ENCODE assay signal across 1 cellular context in the genomic region with DNA sequence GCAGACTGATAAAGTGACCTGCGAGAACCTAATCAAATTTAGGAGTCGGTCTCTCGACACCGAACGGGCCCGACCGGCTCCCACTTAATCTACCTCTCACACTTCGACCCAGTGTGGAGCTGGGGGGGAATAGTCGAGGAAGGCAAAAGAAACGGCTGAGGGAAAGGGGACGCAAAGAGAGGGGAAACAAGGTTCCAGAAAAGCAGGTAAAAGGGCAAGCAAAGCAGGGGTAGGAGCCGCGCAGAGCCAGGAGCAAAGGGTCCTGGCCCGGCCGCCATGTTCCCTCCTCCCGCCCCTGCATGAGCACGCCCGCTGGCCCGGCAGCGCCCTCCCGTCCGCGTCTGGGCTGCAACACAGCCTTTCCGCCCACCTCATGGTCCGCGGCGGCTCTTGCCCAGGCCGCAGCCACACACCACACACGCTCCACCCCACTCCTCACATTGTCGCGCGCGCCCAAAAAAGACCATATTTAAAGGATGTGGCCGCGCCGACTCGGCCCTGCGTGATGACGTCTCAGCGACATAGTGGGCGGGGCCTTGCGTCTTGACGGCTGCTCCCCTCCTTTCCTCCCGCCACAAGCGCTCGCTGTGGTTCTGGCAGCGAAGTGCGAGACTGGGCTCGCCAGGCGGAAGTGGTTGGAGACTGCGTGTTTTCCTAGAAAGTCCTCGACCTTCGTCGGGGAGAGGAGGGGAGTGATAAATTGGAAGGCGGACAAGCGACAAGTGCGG.
A peak's percentile ranks its signal among the peaks of the same experiment; 100 is the strongest.
TF ChIP-seq lines count a peak whose summit lies in the region.

A gene with protein sequence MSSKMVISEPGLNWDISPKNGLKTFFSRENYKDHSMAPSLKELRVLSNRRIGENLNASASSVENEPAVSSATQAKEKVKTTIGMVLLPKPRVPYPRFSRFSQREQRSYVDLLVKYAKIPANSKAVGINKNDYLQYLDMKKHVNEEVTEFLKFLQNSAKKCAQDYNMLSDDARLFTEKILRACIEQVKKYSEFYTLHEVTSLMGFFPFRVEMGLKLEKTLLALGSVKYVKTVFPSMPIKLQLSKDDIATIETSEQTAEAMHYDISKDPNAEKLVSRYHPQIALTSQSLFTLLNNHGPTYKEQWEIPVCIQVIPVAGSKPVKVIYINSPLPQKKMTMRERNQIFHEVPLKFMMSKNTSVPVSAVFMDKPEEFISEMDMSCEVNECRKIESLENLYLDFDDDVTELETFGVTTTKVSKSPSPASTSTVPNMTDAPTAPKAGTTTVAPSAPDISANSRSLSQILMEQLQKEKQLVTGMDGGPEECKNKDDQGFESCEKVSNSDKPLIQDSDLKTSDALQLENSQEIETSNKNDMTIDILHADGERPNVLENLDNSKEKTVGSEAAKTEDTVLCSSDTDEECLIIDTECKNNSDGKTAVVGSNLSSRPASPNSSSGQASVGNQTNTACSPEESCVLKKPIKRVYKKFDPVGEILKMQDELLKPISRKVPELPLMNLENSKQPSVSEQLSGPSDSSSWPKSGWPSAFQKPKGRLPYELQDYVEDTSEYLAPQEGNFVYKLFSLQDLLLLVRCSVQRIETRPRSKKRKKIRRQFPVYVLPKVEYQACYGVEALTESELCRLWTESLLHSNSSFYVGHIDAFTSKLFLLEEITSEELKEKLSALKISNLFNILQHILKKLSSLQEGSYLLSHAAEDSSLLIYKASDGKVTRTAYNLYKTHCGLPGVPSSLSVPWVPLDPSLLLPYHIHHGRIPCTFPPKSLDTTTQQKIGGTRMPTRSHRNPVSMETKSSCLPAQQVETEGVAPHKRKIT (minus strand): TSS at position 510 of the 728 bp plus-strand sequence. CDS start 1,165 bp downstream, outside the sequence.

TF ChIP-seq in HepG2, 621 proteins besides CTCF, POLR2A, EP300 and RAD21 (continued from another document and continues in another):
- TF ChIP-seq, protein P1, sequence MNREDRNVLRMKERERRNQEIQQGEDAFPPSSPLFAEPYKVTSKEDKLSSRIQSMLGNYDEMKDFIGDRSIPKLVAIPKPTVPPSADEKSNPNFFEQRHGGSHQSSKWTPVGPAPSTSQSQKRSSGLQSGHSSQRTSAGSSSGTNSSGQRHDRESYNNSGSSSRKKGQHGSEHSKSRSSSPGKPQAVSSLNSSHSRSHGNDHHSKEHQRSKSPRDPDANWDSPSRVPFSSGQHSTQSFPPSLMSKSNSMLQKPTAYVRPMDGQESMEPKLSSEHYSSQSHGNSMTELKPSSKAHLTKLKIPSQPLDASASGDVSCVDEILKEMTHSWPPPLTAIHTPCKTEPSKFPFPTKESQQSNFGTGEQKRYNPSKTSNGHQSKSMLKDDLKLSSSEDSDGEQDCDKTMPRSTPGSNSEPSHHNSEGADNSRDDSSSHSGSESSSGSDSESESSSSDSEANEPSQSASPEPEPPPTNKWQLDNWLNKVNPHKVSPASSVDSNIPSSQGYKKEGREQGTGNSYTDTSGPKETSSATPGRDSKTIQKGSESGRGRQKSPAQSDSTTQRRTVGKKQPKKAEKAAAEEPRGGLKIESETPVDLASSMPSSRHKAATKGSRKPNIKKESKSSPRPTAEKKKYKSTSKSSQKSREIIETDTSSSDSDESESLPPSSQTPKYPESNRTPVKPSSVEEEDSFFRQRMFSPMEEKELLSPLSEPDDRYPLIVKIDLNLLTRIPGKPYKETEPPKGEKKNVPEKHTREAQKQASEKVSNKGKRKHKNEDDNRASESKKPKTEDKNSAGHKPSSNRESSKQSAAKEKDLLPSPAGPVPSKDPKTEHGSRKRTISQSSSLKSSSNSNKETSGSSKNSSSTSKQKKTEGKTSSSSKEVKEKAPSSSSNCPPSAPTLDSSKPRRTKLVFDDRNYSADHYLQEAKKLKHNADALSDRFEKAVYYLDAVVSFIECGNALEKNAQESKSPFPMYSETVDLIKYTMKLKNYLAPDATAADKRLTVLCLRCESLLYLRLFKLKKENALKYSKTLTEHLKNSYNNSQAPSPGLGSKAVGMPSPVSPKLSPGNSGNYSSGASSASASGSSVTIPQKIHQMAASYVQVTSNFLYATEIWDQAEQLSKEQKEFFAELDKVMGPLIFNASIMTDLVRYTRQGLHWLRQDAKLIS (CRISPR knock-in tag; IDR thresholded peaks at IDR 0.05): no peak
- TF ChIP-seq HNRNPH1 (optimal IDR thresholded peaks at IDR 0.05; ENCODE audit: low read depth, low read length): peak; percentile 87
- no peak for TF ChIP-seq CAMTA2 (CRISPR knock-in tag; IDR thresholded peaks at IDR 0.05; ENCODE audit: borderline replicate concordance)
- no peak for TF ChIP-seq LCORL (IDR thresholded peaks at IDR 0.05)
- peak; percentile 74 for TF ChIP-seq LCORL (CRISPR knock-in tag; IDR thresholded peaks at IDR 0.05)
- peak; percentile 83 for TF ChIP-seq HNRNPK (IDR thresholded peaks at IDR 0.05; ENCODE audit: low read depth, low read length, poor library complexity, severe bottlenecking)
- TF ChIP-seq ZFP82 (CRISPR knock-in tag; IDR thresholded peaks at IDR 0.05; ENCODE audit: borderline replicate concordance): peak; percentile 78; the same call in 1 of the 2 replicates
- no peak for TF ChIP-seq NFE2 (CRISPR knock-in tag; IDR thresholded peaks at IDR 0.05)
- TF ChIP-seq CBX1 (IDR thresholded peaks at IDR 0.05; ENCODE audit: low read depth): no peak
- peak; percentile 87; the same call in 1 of the 2 replicates for TF ChIP-seq ZNF790 (CRISPR knock-in tag; IDR thresholded peaks at IDR 0.05; ENCODE audit: borderline replicate concordance)
- TF ChIP-seq ZNF251 (CRISPR knock-in tag; IDR thresholded peaks at IDR 0.05): no peak
- no peak for TF ChIP-seq ZNF530 (CRISPR knock-in tag; IDR thresholded peaks at IDR 0.05; ENCODE audit: low read depth)
- no peak; the same call in 1 of the 2 replicates for TF ChIP-seq KLF9 (CRISPR knock-in tag; IDR thresholded peaks at IDR 0.05; ENCODE audit: low read depth)
- TF ChIP-seq BORCS8-MEF2B (CRISPR knock-in tag; IDR thresholded peaks at IDR 0.05): peak; percentile 97
- TF ChIP-seq ZNF232 (CRISPR knock-in tag; IDR thresholded peaks at IDR 0.05; ENCODE audit: borderline replicate concordance): no peak; the same call in none of the 2 replicates
- no peak for TF ChIP-seq FOSL1 (CRISPR knock-in tag; IDR thresholded peaks at IDR 0.05; ENCODE audit: borderline replicate concordance)
- TF ChIP-seq, protein P2, sequence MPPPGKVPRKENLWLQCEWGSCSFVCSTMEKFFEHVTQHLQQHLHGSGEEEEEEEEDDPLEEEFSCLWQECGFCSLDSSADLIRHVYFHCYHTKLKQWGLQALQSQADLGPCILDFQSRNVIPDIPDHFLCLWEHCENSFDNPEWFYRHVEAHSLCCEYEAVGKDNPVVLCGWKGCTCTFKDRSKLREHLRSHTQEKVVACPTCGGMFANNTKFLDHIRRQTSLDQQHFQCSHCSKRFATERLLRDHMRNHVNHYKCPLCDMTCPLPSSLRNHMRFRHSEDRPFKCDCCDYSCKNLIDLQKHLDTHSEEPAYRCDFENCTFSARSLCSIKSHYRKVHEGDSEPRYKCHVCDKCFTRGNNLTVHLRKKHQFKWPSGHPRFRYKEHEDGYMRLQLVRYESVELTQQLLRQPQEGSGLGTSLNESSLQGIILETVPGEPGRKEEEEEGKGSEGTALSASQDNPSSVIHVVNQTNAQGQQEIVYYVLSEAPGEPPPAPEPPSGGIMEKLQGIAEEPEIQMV (CRISPR knock-in tag; IDR thresholded peaks at IDR 0.05; ENCODE audit: low read depth): peak; percentile 95
- no peak for TF ChIP-seq ZKSCAN5 (CRISPR knock-in tag; IDR thresholded peaks at IDR 0.05)
- 0 out of 2 replicates have a peak, but pooled peaks have one; percentile 75 for TF ChIP-seq ZNF296 (CRISPR knock-in tag; conservative IDR thresholded peaks at IDR 0.05)
- TF ChIP-seq, protein P3, sequence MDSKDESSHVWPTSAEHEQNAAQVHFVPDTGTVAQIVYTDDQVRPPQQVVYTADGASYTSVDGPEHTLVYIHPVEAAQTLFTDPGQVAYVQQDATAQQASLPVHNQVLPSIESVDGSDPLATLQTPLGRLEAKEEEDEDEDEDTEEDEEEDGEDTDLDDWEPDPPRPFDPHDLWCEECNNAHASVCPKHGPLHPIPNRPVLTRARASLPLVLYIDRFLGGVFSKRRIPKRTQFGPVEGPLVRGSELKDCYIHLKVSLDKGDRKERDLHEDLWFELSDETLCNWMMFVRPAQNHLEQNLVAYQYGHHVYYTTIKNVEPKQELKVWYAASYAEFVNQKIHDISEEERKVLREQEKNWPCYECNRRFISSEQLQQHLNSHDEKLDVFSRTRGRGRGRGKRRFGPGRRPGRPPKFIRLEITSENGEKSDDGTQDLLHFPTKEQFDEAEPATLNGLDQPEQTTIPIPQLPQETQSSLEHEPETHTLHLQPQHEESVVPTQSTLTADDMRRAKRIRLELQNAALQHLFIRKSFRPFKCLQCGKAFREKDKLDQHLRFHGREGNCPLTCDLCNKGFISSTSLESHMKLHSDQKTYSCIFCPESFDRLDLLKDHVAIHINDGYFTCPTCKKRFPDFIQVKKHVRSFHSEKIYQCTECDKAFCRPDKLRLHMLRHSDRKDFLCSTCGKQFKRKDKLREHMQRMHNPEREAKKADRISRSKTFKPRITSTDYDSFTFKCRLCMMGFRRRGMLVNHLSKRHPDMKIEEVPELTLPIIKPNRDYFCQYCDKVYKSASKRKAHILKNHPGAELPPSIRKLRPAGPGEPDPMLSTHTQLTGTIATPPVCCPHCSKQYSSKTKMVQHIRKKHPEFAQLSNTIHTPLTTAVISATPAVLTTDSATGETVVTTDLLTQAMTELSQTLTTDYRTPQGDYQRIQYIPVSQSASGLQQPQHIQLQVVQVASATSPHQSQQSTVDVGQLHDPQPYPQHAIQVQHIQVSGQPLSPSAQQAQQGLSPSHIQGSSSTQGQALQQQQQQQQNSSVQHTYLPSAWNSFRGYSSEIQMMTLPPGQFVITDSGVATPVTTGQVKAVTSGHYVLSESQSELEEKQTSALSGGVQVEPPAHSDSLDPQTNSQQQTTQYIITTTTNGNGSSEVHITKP (CRISPR knock-in tag; IDR thresholded peaks at IDR 0.05; ENCODE audit: low read depth): no peak; the same call in 1 of the 2 replicates
- TF ChIP-seq, protein P4, sequence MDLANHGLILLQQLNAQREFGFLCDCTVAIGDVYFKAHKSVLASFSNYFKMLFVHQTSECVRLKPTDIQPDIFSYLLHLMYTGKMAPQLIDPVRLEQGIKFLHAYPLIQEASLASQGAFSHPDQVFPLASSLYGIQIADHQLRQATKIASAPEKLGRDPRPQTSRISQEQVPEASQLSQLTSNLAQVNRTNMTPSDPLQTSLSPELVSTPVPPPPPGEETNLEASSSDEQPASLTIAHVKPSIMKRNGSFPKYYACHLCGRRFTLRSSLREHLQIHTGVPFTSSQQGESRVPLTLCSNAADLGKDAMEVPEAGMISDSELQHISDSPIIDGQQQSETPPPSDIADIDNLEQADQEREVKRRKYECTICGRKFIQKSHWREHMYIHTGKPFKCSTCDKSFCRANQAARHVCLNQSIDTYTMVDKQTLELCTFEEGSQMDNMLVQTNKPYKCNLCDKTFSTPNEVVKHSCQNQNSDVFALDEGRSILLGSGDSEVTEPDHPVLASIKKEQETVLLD (CRISPR knock-in tag; IDR thresholded peaks at IDR 0.05; ENCODE audit: low read depth): peak; percentile 25; the same call in 1 of the 2 replicates
- TF ChIP-seq, protein P5, sequence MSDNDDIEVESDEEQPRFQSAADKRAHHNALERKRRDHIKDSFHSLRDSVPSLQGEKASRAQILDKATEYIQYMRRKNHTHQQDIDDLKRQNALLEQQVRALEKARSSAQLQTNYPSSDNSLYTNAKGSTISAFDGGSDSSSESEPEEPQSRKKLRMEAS (IDR thresholded peaks at IDR 0.05): peak; percentile 92
- TF ChIP-seq ZBTB1 (CRISPR knock-in tag; IDR thresholded peaks at IDR 0.05; ENCODE audit: borderline replicate concordance): no peak
- TF ChIP-seq ZNF792 (CRISPR knock-in tag; IDR thresholded peaks at IDR 0.05): peak; percentile 61
- TF ChIP-seq, protein P6, sequence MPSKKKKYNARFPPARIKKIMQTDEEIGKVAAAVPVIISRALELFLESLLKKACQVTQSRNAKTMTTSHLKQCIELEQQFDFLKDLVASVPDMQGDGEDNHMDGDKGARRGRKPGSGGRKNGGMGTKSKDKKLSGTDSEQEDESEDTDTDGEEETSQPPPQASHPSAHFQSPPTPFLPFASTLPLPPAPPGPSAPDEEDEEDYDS (CRISPR knock-in tag; IDR thresholded peaks at IDR 0.05): peak; percentile 99
- TF ChIP-seq, protein P7, sequence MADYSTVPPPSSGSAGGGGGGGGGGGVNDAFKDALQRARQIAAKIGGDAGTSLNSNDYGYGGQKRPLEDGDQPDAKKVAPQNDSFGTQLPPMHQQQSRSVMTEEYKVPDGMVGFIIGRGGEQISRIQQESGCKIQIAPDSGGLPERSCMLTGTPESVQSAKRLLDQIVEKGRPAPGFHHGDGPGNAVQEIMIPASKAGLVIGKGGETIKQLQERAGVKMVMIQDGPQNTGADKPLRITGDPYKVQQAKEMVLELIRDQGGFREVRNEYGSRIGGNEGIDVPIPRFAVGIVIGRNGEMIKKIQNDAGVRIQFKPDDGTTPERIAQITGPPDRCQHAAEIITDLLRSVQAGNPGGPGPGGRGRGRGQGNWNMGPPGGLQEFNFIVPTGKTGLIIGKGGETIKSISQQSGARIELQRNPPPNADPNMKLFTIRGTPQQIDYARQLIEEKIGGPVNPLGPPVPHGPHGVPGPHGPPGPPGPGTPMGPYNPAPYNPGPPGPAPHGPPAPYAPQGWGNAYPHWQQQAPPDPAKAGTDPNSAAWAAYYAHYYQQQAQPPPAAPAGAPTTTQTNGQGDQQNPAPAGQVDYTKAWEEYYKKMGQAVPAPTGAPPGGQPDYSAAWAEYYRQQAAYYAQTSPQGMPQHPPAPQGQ (CRISPR knock-in tag; IDR thresholded peaks at IDR 0.05; ENCODE audit: borderline replicate concordance): no peak
- 0 out of 2 replicates have a peak, but pooled peaks have one; percentile 86 for TF ChIP-seq AHR (CRISPR knock-in tag; IDR thresholded peaks at IDR 0.05)
- 0 out of 2 replicates have a peak, but pooled peaks have one; percentile 56 for TF ChIP-seq ZNF160 (CRISPR knock-in tag; IDR thresholded peaks at IDR 0.05)
- TF ChIP-seq NR3C1 (CRISPR knock-in tag; IDR thresholded peaks at IDR 0.05): no peak
- TF ChIP-seq RARG (CRISPR knock-in tag; IDR thresholded peaks at IDR 0.05; ENCODE audit: low read depth): no peak; the same call in 1 of the 2 replicates
- peak; percentile 50; the same call in 1 of the 2 replicates for TF ChIP-seq GTF2F1 (IDR thresholded peaks at IDR 0.05; ENCODE audit: low read length)
- no peak for TF ChIP-seq SMARCC2 (IDR thresholded peaks at IDR 0.05)
- no peak for TF ChIP-seq ZNF850 (CRISPR knock-in tag; conservative IDR thresholded peaks at IDR 0.05)
- TF ChIP-seq NPAS2 (CRISPR knock-in tag; IDR thresholded peaks at IDR 0.05; ENCODE audit: borderline replicate concordance): no peak
- TF ChIP-seq POGZ (CRISPR knock-in tag; IDR thresholded peaks at IDR 0.05): peak; percentile 98
- TF ChIP-seq ARNTL (CRISPR knock-in tag; IDR thresholded peaks at IDR 0.05): peak; percentile 43; the same call in 1 of the 2 replicates
- TF ChIP-seq ZIK1 (CRISPR knock-in tag; IDR thresholded peaks at IDR 0.05; ENCODE audit: borderline replicate concordance, low read depth): peak; percentile 51; the same call in 1 of the 2 replicates
